Comparison of ENCODE assay signal across 1 cellular context in genomic region chr6:2791124-2792050, GRCh38.
TF ChIP-seq lines count a peak whose summit lies in the region.

No MANE protein-coding gene starts in this region.

TF ChIP-seq in H1, 55 proteins besides CTCF, POLR2A, EP300 and RAD21 (continued from another document):
- TF ChIP-seq CHD1 (IDR thresholded peaks at IDR 0.05; ENCODE audit: low read depth, low read length) (no peak), SP2 (IDR thresholded peaks at IDR 0.05; ENCODE audit: low read length) (no peak), TCF12 (IDR thresholded peaks at IDR 0.05; ENCODE audit: low read depth, low read length) (no peak), NRF1 (IDR thresholded peaks at IDR 0.05; ENCODE audit: low read depth, low read length) (no peak), JUND (IDR thresholded peaks at IDR 0.05; ENCODE audit: low read length) (no peak), ATF2 (IDR thresholded peaks at IDR 0.05; ENCODE audit: low read length) (no peak), BRCA1 (IDR thresholded peaks at IDR 0.05; ENCODE audit: low read depth, low read length) (no peak), CTBP2 (IDR thresholded peaks at IDR 0.05; ENCODE audit: borderline replicate concordance, insufficient read depth, insufficient read length, low read length) (no peak), NANOG (IDR thresholded peaks at IDR 0.05; ENCODE audit: insufficient read depth, low read depth, low read length, poor library complexity, severe bottlenecking) (no peak), CEBPB (IDR thresholded peaks at IDR 0.05; ENCODE audit: low read depth, low read length) (no peak), SP4 (IDR thresholded peaks at IDR 0.05; ENCODE audit: low read length) (no peak), USF2 (IDR thresholded peaks at IDR 0.05; ENCODE audit: low read length) (no peak), JUN (IDR thresholded peaks at IDR 0.05; ENCODE audit: low read depth, low read length) (no peak)
